24 cellular contexts compared by ENCODE assay signal in the genomic region with DNA sequence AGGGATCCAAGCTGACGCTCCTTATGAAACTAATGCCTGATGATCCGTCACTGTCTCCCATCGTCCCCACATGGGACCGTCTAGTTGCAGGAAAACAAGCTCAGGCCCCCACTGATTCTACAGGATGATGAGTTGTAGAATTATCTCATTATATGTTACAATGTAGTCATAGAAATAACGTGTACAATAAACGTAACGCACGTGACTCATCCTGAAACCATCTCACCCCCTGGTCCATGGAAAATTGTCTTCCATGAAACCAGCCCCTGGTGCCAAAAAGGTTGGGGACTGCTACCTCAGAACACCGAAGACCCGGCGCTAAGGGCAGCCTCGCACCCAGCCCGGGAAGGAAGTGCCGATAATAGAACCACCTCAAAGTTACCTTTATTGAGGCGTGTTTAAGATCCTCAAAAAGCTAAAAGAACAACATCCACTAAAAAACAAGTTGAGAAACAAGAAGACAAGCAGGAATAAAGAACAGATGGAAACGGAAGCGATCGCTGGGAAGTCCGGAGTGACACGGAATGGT. TPM values are rescaled to one million over a fixed set of nuclear protein-coding genes. Genes with fewer than 3 reads are reported as not detected.
DNase-seq lines count a peak whose midpoint lies in the region; ATAC-seq, FAIRE-seq and TF ChIP-seq lines count a peak whose summit lies in the region.
"Had no signal": no experiment of that assay in that cellular context is flagged by ENCODE, and none has a peak within 500 bp of the region (broad histone marks: within the 10 kb centered on the region; RNA-seq: fewer than 3 reads in every experiment).

No MANE protein-coding gene starts in this region.

- DNase-seq in CD4-positive, CD25-positive, alpha-beta regulatory T cell = no peak
- DNase-seq in astrocyte of the spinal cord (ENCODE audit: low read depth, low spot score) = peak; percentile 37
- peak; percentile 7 for DNase-seq in iris pigment epithelial cell (ENCODE audit: low read depth)
- DNase-seq in NCI-H128 (lab: John Stamatoyannopoulos, UW; ENCODE audit: unreplicated experiment) = no peak
- DNase-seq in activated CD4-positive, alpha-beta T cell treated with anti-CD3 and anti-CD28 coated beads for 1 hour = no peak
- no peak for DNase-seq in GM12891 (ENCODE audit: insufficient read length, low spot score)
- DNase-seq: BE2C; DND-41; GDM1; HFFc6; NCI-H1436; NCI-H2029; NCI-H2227 treated with DMSO at 0.1 percent for 48 hours; NCI-H510A; NCI-H774; NK-92 treated with Interleukin-12 subunit alpha and Interleukin-12 subunit beta, amount 100 ng/mL, for 24 hours; SIG-M5; T-cell had no signal

- H3K4me3 ChIP-seq in CD4-positive, CD25-positive, alpha-beta regulatory T cell (ENCODE audit: low read depth, low read length) = no peak overlapping the region
- H3K4me3 ChIP-seq in HEK293 (ENCODE audit: low read depth, low read length) = no peak overlapping the region
- H3K4me3 ChIP-seq in astrocyte of the spinal cord (ENCODE audit: low read depth, low read length) = no peak overlapping the region
- H3K4me3 ChIP-seq: A549 had no signal

- no peak overlapping the region for H3K4me3 Mint-ChIP-seq in CD4-positive, CD25-positive, alpha-beta regulatory T cell
- H3K4me3 Mint-ChIP-seq: HFFc6, T-cell had no signal

- no peaks in the 10 kb centered on the region for H3K27me3 ChIP-seq in CD4-positive, CD25-positive, alpha-beta regulatory T cell (ENCODE audit: control insufficient read depth, insufficient read depth, low read length)
- H3K27me3 ChIP-seq: BE2C had no signal

- CTCF ChIA-PET in HEK293 (lab: Yijun Ruan, JAX) = interaction anchor here (0.6 to 1.1 kb wide), 2 partner anchors 77 to 98 kb away, joined by 3 read pairs; no protein-coding TSS in a partner anchor

- no peak for ATAC-seq in CD4-positive, CD25-positive, alpha-beta regulatory T cell (ENCODE audit: low read depth in 2 of 2)
- no peak for ATAC-seq in HG02973 (IDR thresholded peaks at IDR 0.05; ENCODE audit: unreplicated experiment)
- ATAC-seq: A549, T-cell had no signal

- no peak overlapping the region for H3K27ac ChIP-seq in CD4-positive, CD25-positive, alpha-beta regulatory T cell (ENCODE audit: insufficient read depth, low read length, poor library complexity, severe bottlenecking)
- no peak overlapping the region for H3K27ac ChIP-seq in HEK293 (ENCODE audit: extremely low read depth, low read depth, low read length)
- H3K27ac ChIP-seq: A549, KMS-11 had no signal

- POLR2A ChIA-PET in HEK293 (lab: Yijun Ruan, JAX) = no interaction called here

- H3K4me1 ChIP-seq in CD4-positive, CD25-positive, alpha-beta regulatory T cell (ENCODE audit: control insufficient read depth, insufficient read depth, low read length, poor library complexity, severe bottlenecking) = no peaks in the 10 kb centered on the region
- H3K4me1 ChIP-seq in HEK293 (ENCODE audit: control insufficient read depth, insufficient read depth, low read length) = no peaks in the 10 kb centered on the region
- H3K4me1 ChIP-seq: A549 had no signal

- in situ Hi-C loops in astrocyte of the spinal cord (cut with HindIII; ENCODE audit: low sequenced_read_pairs) = no loop called here

- H3K27ac Mint-ChIP-seq in CD4-positive, CD25-positive, alpha-beta regulatory T cell = peak overlapping the region; percentile 48 to 64 (median 52)
- H3K27ac Mint-ChIP-seq: HFFc6, T-cell had no signal

- H3K9me3 Mint-ChIP-seq in CD4-positive, CD25-positive, alpha-beta regulatory T cell = no peaks in the 10 kb centered on the region
- H3K9me3 Mint-ChIP-seq: HFFc6, T-cell had no signal

- peaks cover 15% of the 10 kb centered on the region for H3K36me3 Mint-ChIP-seq in CD4-positive, CD25-positive, alpha-beta regulatory T cell

- TF ChIP-seq POLR2A in GM12891 (IDR thresholded peaks at IDR 0.05; ENCODE audit: low read depth, low read length) = no peak

- peaks cover 6% of the 10 kb centered on the region for H3K36me3 ChIP-seq in CD4-positive, CD25-positive, alpha-beta regulatory T cell (ENCODE audit: control insufficient read depth, insufficient read depth, low read length)
- peaks cover 25 to 75% of the 10 kb centered on the region in 2 experiments for H3K36me3 ChIP-seq in HEK293 (ENCODE audit: control insufficient read depth in 2 of 2, insufficient read depth in 1 of 2, low read length in 2 of 2)

- H3K4me1 Mint-ChIP-seq in CD4-positive, CD25-positive, alpha-beta regulatory T cell = peaks cover 0 to 3% (median 0%) of the 10 kb centered on the region in 4 donors
- H3K4me1 Mint-ChIP-seq: T-cell had no signal

- TF ChIP-seq CTCF in HEK293 (tag by site-specific recombination; IDR thresholded peaks at IDR 0.05) (no peak), astrocyte of the spinal cord (IDR thresholded peaks at IDR 0.05; ENCODE audit: low read depth, low read length) (no peak)

- FAIRE-seq in GM12891 (lab: Jason Lieb, UNC) = no peak
- FAIRE-seq: A549, GM19239, H1 had no signal

- no peaks in the 10 kb centered on the region for H3K9me3 ChIP-seq in CD4-positive, CD25-positive, alpha-beta regulatory T cell (ENCODE audit: control insufficient read depth in 2 of 2, low read length in 2 of 2)
- H3K9me3 ChIP-seq in HEK293 (ENCODE audit: control insufficient read depth, insufficient read depth, low read depth, low read length) = no peaks in the 10 kb centered on the region
- H3K9me3 ChIP-seq: A549, BE2C had no signal

- H3K27me3 Mint-ChIP-seq in CD4-positive, CD25-positive, alpha-beta regulatory T cell = no peaks in the 10 kb centered on the region
- H3K27me3 Mint-ChIP-seq: T-cell had no signal

TF ChIP-seq in HEK293, 187 proteins besides CTCF, POLR2A, EP300 and RAD21:
- 0 out of 2 replicates have a peak, but pooled peaks have one; percentile 25 for TF ChIP-seq ZNF600 (tag by site-specific recombination; IDR thresholded peaks at IDR 0.05)
- TF ChIP-seq, protein P1, sequence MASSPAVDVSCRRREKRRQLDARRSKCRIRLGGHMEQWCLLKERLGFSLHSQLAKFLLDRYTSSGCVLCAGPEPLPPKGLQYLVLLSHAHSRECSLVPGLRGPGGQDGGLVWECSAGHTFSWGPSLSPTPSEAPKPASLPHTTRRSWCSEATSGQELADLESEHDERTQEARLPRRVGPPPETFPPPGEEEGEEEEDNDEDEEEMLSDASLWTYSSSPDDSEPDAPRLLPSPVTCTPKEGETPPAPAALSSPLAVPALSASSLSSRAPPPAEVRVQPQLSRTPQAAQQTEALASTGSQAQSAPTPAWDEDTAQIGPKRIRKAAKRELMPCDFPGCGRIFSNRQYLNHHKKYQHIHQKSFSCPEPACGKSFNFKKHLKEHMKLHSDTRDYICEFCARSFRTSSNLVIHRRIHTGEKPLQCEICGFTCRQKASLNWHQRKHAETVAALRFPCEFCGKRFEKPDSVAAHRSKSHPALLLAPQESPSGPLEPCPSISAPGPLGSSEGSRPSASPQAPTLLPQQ (tag by site-specific recombination; IDR thresholded peaks at IDR 0.05) = no peak

TF ChIP-seq in GM12891, 5 proteins besides CTCF, POLR2A, EP300 and RAD21:
- TF ChIP-seq SPI1 (IDR thresholded peaks at IDR 0.05; ENCODE audit: low read depth, low read length) (no peak), POU2F2 (IDR thresholded peaks at IDR 0.05; ENCODE audit: low read depth, low read length) (no peak), PAX5 (IDR thresholded peaks at IDR 0.05; ENCODE audit: insufficient read depth, low read length, severe bottlenecking) (no peak), TAF1 (IDR thresholded peaks at IDR 0.05; ENCODE audit: low read depth, low read length) (no peak), POLR2AphosphoS5 (IDR thresholded peaks at IDR 0.05; ENCODE audit: low read depth, low read length) (no peak)

RNA-seq across cellular contexts. Expression of a gene that starts 50.0 kb away (rescaled TPM):
- 12.5 TPM for total RNA-seq in CD4-positive, CD25-positive, alpha-beta regulatory T cell
- 1 to 10 TPM; 4.9 to 7.0 (median 6.2) TPM for polyA plus RNA-seq in CD4-positive, CD25-positive, alpha-beta regulatory T cell
- polyA plus RNA-seq in GM12891 (2012; ENCODE audit: low read depth, missing spikeins) = 15.4 TPM

RNA-seq across cellular contexts. Expression of a gene that starts 50.6 kb away (rescaled TPM):
- total RNA-seq in CD4-positive, CD25-positive, alpha-beta regulatory T cell = 11.9 TPM
- polyA plus RNA-seq in CD4-positive, CD25-positive, alpha-beta regulatory T cell = 1 to 10 TPM in 3 of 4 donors, under 1 TPM in 1; 0.84 to 3.2 (median 2.0) TPM
- polyA plus RNA-seq in GM12891 (2012; ENCODE audit: low read depth, missing spikeins) = 13.6 TPM

RNA-seq across cellular contexts. Expression of a gene that starts 55.2 kb away (rescaled TPM):
- 90.0 TPM for total RNA-seq in CD4-positive, CD25-positive, alpha-beta regulatory T cell
- 10 to 100 TPM; 46.8 to 56.1 (median 53.7) TPM for polyA plus RNA-seq in CD4-positive, CD25-positive, alpha-beta regulatory T cell
- 60.4 TPM for polyA plus RNA-seq in GM12891 (2012; ENCODE audit: low read depth, missing spikeins)

Comparison
In these comparisons a context has a peak if more than half of its experiments do, and no peak if none do; other contexts are left out.
1. DNase-seq: peak in astrocyte of the spinal cord (single experiment) and iris pigment epithelial cell (single experiment); none in CD4-positive, CD25-positive, alpha-beta regulatory T cell (0 of 3), NCI-H128 (single experiment), activated CD4-positive, alpha-beta T cell treated with anti-CD3 and anti-CD28 coated beads for 1 hour (single experiment) and GM12891 (single experiment).